23 cellular contexts compared by ENCODE assay signal in the genomic region with DNA sequence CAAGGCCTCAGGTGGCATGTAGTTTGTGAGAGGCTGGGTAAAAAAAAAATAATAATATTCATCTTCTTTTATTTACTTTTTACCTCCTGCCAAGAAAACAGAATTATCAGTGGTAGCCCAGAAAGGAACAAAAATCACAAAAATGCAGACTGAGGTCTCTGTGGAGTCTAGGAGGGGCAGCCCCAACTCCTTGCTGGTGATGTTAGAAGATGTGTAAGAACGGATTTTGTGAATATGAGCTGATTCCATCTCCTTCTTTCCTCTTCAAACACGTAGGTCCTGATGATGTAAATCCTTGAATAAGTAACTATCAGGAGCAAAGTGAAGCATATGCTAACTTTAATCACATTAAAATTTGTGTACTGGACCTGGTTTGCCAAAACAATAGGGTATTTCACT.
"Had no signal": no experiment of that assay in that cellular context is flagged by ENCODE, and none has a peak within 500 bp of the region (broad histone marks: within the 10 kb centered on the region; RNA-seq: fewer than 3 reads in every experiment).

No MANE protein-coding gene starts in this region.

- DNase-seq: activated CD4-positive, alpha-beta memory T cell treated with anti-CD3 and anti-CD28 coated beads, Interleukin-2, amount 10 ng/mL, durations not matched to agents 7 days and 5 days; activated CD4-positive, alpha-beta T cell treated with anti-CD3 and anti-CD28 coated beads for 1 hour; activated CD4-positive, alpha-beta T cell treated with anti-CD3 and anti-CD28 coated beads, Interleukin-2, amount 10 ng/mL, durations not matched to agents 7 days and 5 days; activated CD8-positive, alpha-beta memory T cell treated with anti-CD3 and anti-CD28 coated beads, Interleukin-2, amount 50 U/mL, for 48 hours; activated gamma-delta T cell; activated naive CD4-positive, alpha-beta T cell treated with anti-CD3 and anti-CD28 coated beads, Interleukin-2, amount 10 ng/mL, durations not matched to agents 7 days and 5 days; activated T-cell treated with anti-CD3 and anti-CD28 coated beads, Interleukin-2, amount 50 U/mL, for 24 hours; central memory CD4-positive, alpha-beta T cell; endodermal cell; glutamatergic neuron; islet precursor cell; left ventricle myocardium superior; naive B cell; nephron progenitor cell; right lobe of liver; stimulated activated CD4-positive, alpha-beta T cell treated with anti-CD3 and anti-CD28 coated beads, Interleukin-12 subunit alpha, Interleukin-12 subunit beta, amount 100 ng/mL, for 4 hours; stimulated activated CD4-positive, alpha-beta T cell treated with anti-CD3 and anti-CD28 coated beads, Interleukin-4, amount 100 ng/mL, for 1 hour; stimulated activated naive CD8-positive, alpha-beta T cell treated with anti-CD3 and anti-CD28 coated beads, Interleukin-15, Interleukin-2, amounts not matched to agents 100 U/mL and 50 U/mL, for 24 hours; T-helper 2 cell; testis; transverse colon had no signal

- ATAC-seq: left ventricle myocardium superior; right lobe of liver; stimulated activated naive CD8-positive, alpha-beta T cell treated with anti-CD3 and anti-CD28 coated beads, Interleukin-15, Interleukin-2, amounts not matched to agents 100 U/mL and 50 U/mL, for 24 hours; WTC11 had no signal

- H3K4me3 ChIP-seq: esophagus muscularis mucosa, right lobe of liver, testis, transverse colon had no signal
